Comparison of ENCODE assay signal across 8 cellular contexts in genomic region chr19:22545751-22546150, GRCh38.
DNase-seq lines count a peak whose midpoint lies in the region; ATAC-seq, FAIRE-seq and TF ChIP-seq lines count a peak whose summit lies in the region.

No MANE protein-coding gene starts in this region.

- no peaks in the 10 kb centered on the region for H3K4me1 ChIP-seq in neural progenitor cell

- H3K27ac ChIP-seq in neural progenitor cell = no peak overlapping the region

- peaks cover 4% of the 10 kb centered on the region for H3K36me3 Mint-ChIP-seq in activated CD4-positive, alpha-beta T cell treated with anti-CD3 and anti-CD28 coated beads for 36 hours (ENCODE audit: low read depth)
- no peaks in the 10 kb centered on the region for H3K36me3 Mint-ChIP-seq in neural progenitor cell

- no peaks in the 10 kb centered on the region for H3K4me1 Mint-ChIP-seq in activated CD4-positive, alpha-beta T cell treated with anti-CD3 and anti-CD28 coated beads for 36 hours
- H3K4me1 Mint-ChIP-seq in neural progenitor cell = no peaks in the 10 kb centered on the region

- H2AFZ ChIP-seq in neural progenitor cell (replicated peaks) = no peak overlapping the region

- H3K4me3 Mint-ChIP-seq in activated CD4-positive, alpha-beta T cell treated with anti-CD3 and anti-CD28 coated beads for 36 hours = no peak overlapping the region
- no peak overlapping the region for H3K4me3 Mint-ChIP-seq in neural progenitor cell

- ATAC-seq in activated CD4-positive, alpha-beta T cell treated with anti-CD3 and anti-CD28 coated beads for 36 hours = peak; percentile 47
- ATAC-seq in GM21529 (IDR thresholded peaks at IDR 0.05; ENCODE audit: unreplicated experiment) (no peak), GM19463 (IDR thresholded peaks at IDR 0.05; ENCODE audit: unreplicated experiment) (no peak)

- no peak overlapping the region for H3K9ac ChIP-seq in neural progenitor cell

- CTCF ChIA-PET in activated CD4-positive, alpha-beta T cell treated with anti-CD3 and anti-CD28 coated beads for 36 hours (lab: Charles Lee) = interaction anchor here (0.9 kb wide), 1 partner anchor 10 kb away, joined by 4 read pairs; no protein-coding TSS in a partner anchor

- H3K27me3 Mint-ChIP-seq in activated CD4-positive, alpha-beta T cell treated with anti-CD3 and anti-CD28 coated beads for 36 hours = no peaks in the 10 kb centered on the region
- H3K27me3 Mint-ChIP-seq in neural progenitor cell (ENCODE audit: insufficient read depth, low read depth) = peaks cover 2% of the 10 kb centered on the region

- H3K9me3 Mint-ChIP-seq in activated CD4-positive, alpha-beta T cell treated with anti-CD3 and anti-CD28 coated beads for 36 hours (ENCODE audit: low read depth) = peaks cover 34% of the 10 kb centered on the region
- peaks cover 70% of the 10 kb centered on the region for H3K9me3 Mint-ChIP-seq in neural progenitor cell

- H3K4me3 ChIP-seq in bronchial epithelial cell (ENCODE audit: low read depth, low read length) (no peak overlapping the region), neural progenitor cell (no peak overlapping the region)

- H4K20me1 ChIP-seq in neural progenitor cell (ENCODE audit: low read depth) = no peaks in the 10 kb centered on the region

- no peaks in the 10 kb centered on the region for H3F3A ChIP-seq in neural progenitor cell (ENCODE audit: low read depth)

- FAIRE-seq in bronchial epithelial cell (lab: Jason Lieb, UNC) = no peak

- H3K27me3 ChIP-seq in bronchial epithelial cell (ENCODE audit: control insufficient read depth, insufficient read depth, low read length) (no peaks in the 10 kb centered on the region), neural progenitor cell (no peaks in the 10 kb centered on the region)

- no peaks in the 10 kb centered on the region for H3K36me3 ChIP-seq in bronchial epithelial cell (ENCODE audit: control insufficient read depth, insufficient read depth, low read length)
- no peaks in the 10 kb centered on the region for H3K36me3 ChIP-seq in neural progenitor cell

- H3K27ac Mint-ChIP-seq in activated CD4-positive, alpha-beta T cell treated with anti-CD3 and anti-CD28 coated beads for 36 hours = no peak overlapping the region
- H3K27ac Mint-ChIP-seq in neural progenitor cell = no peak overlapping the region

- H3K4me2 ChIP-seq in neural progenitor cell = no peak overlapping the region

- DNase-seq in activated CD4-positive, alpha-beta T cell treated with anti-CD3 and anti-CD28 coated beads for 36 hours = peak; percentile 65
- no peak for DNase-seq in activated CD4-positive, alpha-beta T cell treated with anti-CD3 and anti-CD28 coated beads for 4 hours
- DNase-seq in NAMALWA (ENCODE audit: low spot score) (peak; percentile 65), bronchial epithelial cell (ENCODE audit: low read depth) (peak; percentile 3), neural progenitor cell (ENCODE audit: low spot score) (peak; percentile 7)
- DNase-seq in central memory CD4-positive, alpha-beta T cell = no peak

- TF ChIP-seq CTCF in bronchial epithelial cell (IDR thresholded peaks at IDR 0.05; ENCODE audit: insufficient read depth, low read length, severe bottlenecking) (peak; percentile 25), neural progenitor cell (IDR thresholded peaks at IDR 0.05) (peak; percentile 40)

- H3K79me2 ChIP-seq in neural progenitor cell (ENCODE audit: low read depth) = no peaks in the 10 kb centered on the region

- H3K9me3 ChIP-seq in neural progenitor cell (ENCODE audit: low read depth) = peaks cover 37% of the 10 kb centered on the region

- POLR2A ChIA-PET in activated CD4-positive, alpha-beta T cell treated with anti-CD3 and anti-CD28 coated beads for 36 hours (lab: Charles Lee) = no interaction called here

- intact Hi-C loops in activated CD4-positive, alpha-beta T cell treated with anti-CD3 and anti-CD28 coated beads for 36 hours (cut with DNase I, micrococcal nuclease) = loop anchor here in 1 of 2 experiments (1.0 to 10.0 kb wide), 2 partner anchors 631 to 1342 kb away; no protein-coding TSS in a partner anchor

Comparison
In these comparisons a context has a peak if more than half of its experiments do, and no peak if none do; other contexts are left out.
1. DNase-seq: peak in activated CD4-positive, alpha-beta T cell treated with anti-CD3 and anti-CD28 coated beads for 36 hours (single experiment), NAMALWA (single experiment), bronchial epithelial cell (single experiment) and neural progenitor cell (single experiment); none in activated CD4-positive, alpha-beta T cell treated with anti-CD3 and anti-CD28 coated beads for 4 hours (0 of 2) and central memory CD4-positive, alpha-beta T cell (single experiment).